Comparison of ENCODE assay signal across 8 cellular contexts in genomic region chr2:47056875-47057731, GRCh38.
DNase-seq lines count a peak whose midpoint lies in the region; ATAC-seq and TF ChIP-seq lines count a peak whose summit lies in the region.

No MANE protein-coding gene starts in this region.

- peaks cover 11 to 17% of the 10 kb centered on the region in 2 donors for H3K4me1 Mint-ChIP-seq in effector memory CD8-positive, alpha-beta T cell (ENCODE audit: low read depth in 2 of 2)

- H3K27me3 ChIP-seq in MG63 (no peaks in the 10 kb centered on the region), osteoblast (ENCODE audit: insufficient read depth, low read length) (no peaks in the 10 kb centered on the region)

- H3K4me1 ChIP-seq in osteoblast (ENCODE audit: insufficient read depth, low read length) = peaks cover 35% of the 10 kb centered on the region

- H3K4me3 Mint-ChIP-seq in effector memory CD8-positive, alpha-beta T cell = peak overlapping the region in 1 of 2 donors; percentile 5

- H3K4me2 ChIP-seq in osteoblast (ENCODE audit: insufficient read depth, low read length) = peak overlapping the region; percentile 34

- H3K27ac ChIP-seq in osteoblast (ENCODE audit: low read depth, low read length) = peak overlapping the region; percentile 83

- no peaks in the 10 kb centered on the region for H3K9me3 Mint-ChIP-seq in effector memory CD8-positive, alpha-beta T cell

- H3K27ac Mint-ChIP-seq in effector memory CD8-positive, alpha-beta T cell = peak overlapping the region; percentile 73 to 79

- ATAC-seq in effector memory CD8-positive, alpha-beta T cell (replicated peaks) = peak; percentile 31
- ATAC-seq in GM18870 (IDR thresholded peaks at IDR 0.05; ENCODE audit: unreplicated experiment) = no peak
- ATAC-seq in HG02938 (IDR thresholded peaks at IDR 0.05; ENCODE audit: unreplicated experiment) = no peak

- H3K36me3 Mint-ChIP-seq in effector memory CD8-positive, alpha-beta T cell (ENCODE audit: insufficient read depth) = peaks cover 18% of the 10 kb centered on the region

- no peak for TF ChIP-seq CTCF in osteoblast (IDR thresholded peaks at IDR 0.05; ENCODE audit: extremely low read depth, low read depth, low read length)

- H3K79me2 ChIP-seq in osteoblast (ENCODE audit: insufficient read depth, low read length) = no peaks in the 10 kb centered on the region

- DNase-seq in GF-D8 (lab: John Stamatoyannopoulos, UW) = peak; percentile 31
- peak; percentile 81 for DNase-seq in MG63
- no peak for DNase-seq in effector memory CD8-positive, alpha-beta T cell
- peak; percentile 92 for DNase-seq in osteoblast (ENCODE audit: insufficient read length, low spot score, missing footprints)
- no peak for DNase-seq in mesenteric fat pad (ENCODE audit: low spot score)
- DNase-seq in stimulated activated CD4-positive, alpha-beta T cell treated with anti-CD3 and anti-CD28 coated beads, Interleukin-1b, Interleukin-23, amount 100 ng/mL, for 48 hours = no peak

- H3K36me3 ChIP-seq in MG63 (peaks cover 40% of the 10 kb centered on the region), osteoblast (ENCODE audit: insufficient read depth, low read length) (peaks cover 46% of the 10 kb centered on the region)

- no peak overlapping the region for H3K4me3 ChIP-seq in MG63
- peak overlapping the region; percentile 36 for H3K4me3 ChIP-seq in osteoblast (ENCODE audit: insufficient read depth, low read length)

- H4K20me1 ChIP-seq in osteoblast (ENCODE audit: insufficient read depth, low read length) = no peaks in the 10 kb centered on the region

- no peaks in the 10 kb centered on the region for H3K27me3 Mint-ChIP-seq in effector memory CD8-positive, alpha-beta T cell

- no peak overlapping the region for H2AFZ ChIP-seq in osteoblast (ENCODE audit: low read length)

- no peaks in the 10 kb centered on the region for H3K9me3 ChIP-seq in MG63
- H3K9me3 ChIP-seq in osteoblast (ENCODE audit: low read depth, low read length) = no peaks in the 10 kb centered on the region

Comparison
In these comparisons a context has a peak if more than half of its experiments do, and no peak if none do; other contexts are left out.
1. DNase-seq: peak in GF-D8 (single experiment), MG63 (single experiment) and osteoblast (single experiment); none in effector memory CD8-positive, alpha-beta T cell (0 of 3), mesenteric fat pad (single experiment) and stimulated activated CD4-positive, alpha-beta T cell treated with anti-CD3 and anti-CD28 coated beads, Interleukin-1b, Interleukin-23, amount 100 ng/mL, for 48 hours (single experiment).